ENCODE assay signal across 8 cellular contexts in genomic region chr3:150760431-150761200, GRCh38. TPM values are rescaled to one million over a fixed set of nuclear protein-coding genes. Genes with fewer than 3 reads are reported as not detected.
DNase-seq lines count a peak whose midpoint lies in the region; ATAC-seq and TF ChIP-seq lines count a peak whose summit lies in the region.

No MANE protein-coding gene starts in this region.

- H3K4me1 Mint-ChIP-seq in T-cell = peaks cover 64 to 71% (median 66%) of the 10 kb centered on the region in 3 donors

- TF ChIP-seq POLR2A in sigmoid colon (IDR thresholded peaks at IDR 0.05) (no peak), lower leg skin (IDR thresholded peaks at IDR 0.05) (no peak)

- H3K9me3 ChIP-seq in sigmoid colon = no peaks in the 10 kb centered on the region

- whole genome bisulfite sequencing in sigmoid colon, 2 donors = 22 to 30% methylated on average over 6 of the region's 6 CpGs
- 41 to 49% methylated on average over 6 of the region's 6 CpGs for WGBS in lower leg skin, 2 donors

- H3K9me3 Mint-ChIP-seq in T-cell = no peaks in the 10 kb centered on the region

- H3K27ac Mint-ChIP-seq in T-cell = peak overlapping the region; percentile 95 to 97

- ATAC-seq in GM18867 (IDR thresholded peaks at IDR 0.05; ENCODE audit: unreplicated experiment) (peak; percentile 24), HG02798 (IDR thresholded peaks at IDR 0.05; ENCODE audit: poor library complexity, unreplicated experiment) (peak; percentile 20), T-cell (replicated peaks in 1 of 4) (no peak)

- intact Hi-C loops in sigmoid colon (cut with DNase I) = loop anchor here (5.0 kb wide), 1 partner anchor 507 kb away; no protein-coding TSS in a partner anchor
- intact Hi-C loops in lower leg skin (cut with DNase I; ENCODE audit: low total_unique reads) = no loop called here

- no peak for TF ChIP-seq EP300 in sigmoid colon (IDR thresholded peaks at IDR 0.05)

- H3K27me3 ChIP-seq in sigmoid colon = no peaks in the 10 kb centered on the region

- POLR2A ChIA-PET in T-cell (lab: Charles Lee) = interaction anchor here (0.6 to 2.4 kb wide), 9 partner anchors 7 to 376 kb away, joined by 3 to 16 read pairs (median 3); partner anchors contain the start of genes SELENOT (in 1 of the 2) and SERP1 (in 1 of the 2)

- H3K4me3 Mint-ChIP-seq in T-cell = peak overlapping the region; percentile 92 to 97 (median 92)

- H3K27me3 Mint-ChIP-seq in T-cell = no peaks in the 10 kb centered on the region

- peaks cover 0 to 60% (median 46%) of the 10 kb centered on the region in 4 donors for H3K4me1 ChIP-seq in sigmoid colon

- no peaks in the 10 kb centered on the region for H3K36me3 ChIP-seq in sigmoid colon

- TF ChIP-seq CTCF in sigmoid colon (IDR thresholded peaks at IDR 0.05) (no peak), lower leg skin (IDR thresholded peaks at IDR 0.05) (no peak)

- H3K27ac ChIP-seq in sigmoid colon = peak overlapping the region; percentile 15 to 99 (median 96)

- CTCF ChIA-PET in T-cell (lab: Charles Lee) = interaction anchor here (0.7 to 2.1 kb wide), 5 partner anchors 11 to 952 kb away, joined by 3 to 7 read pairs (median 4); no protein-coding TSS in a partner anchor

- H3K36me3 Mint-ChIP-seq in T-cell = peaks cover 21% of the 10 kb centered on the region

- H3K4me3 ChIP-seq in sigmoid colon (peak overlapping the region; percentile 70 to 90 (median 85)), lower leg skin (ENCODE audit: low read depth, poor library complexity, severe bottlenecking) (no peak overlapping the region)

- peak in 11 of 34 experiments; percentile 6 to 27 (median 20) for DNase-seq in T-cell
- peak; percentile 16 for DNase-seq in epidermal melanocyte (ENCODE audit: insufficient read length, low spot score)
- no peak for DNase-seq in sigmoid colon
- no peak for DNase-seq in HuH-7.5 (ENCODE audit: low spot score)
- no peak for DNase-seq in NCI-H1105 treated with DMSO at 0.1 percent for 48 hours (lab: John Stamatoyannopoulos, UW)
- no peak for DNase-seq in lower leg skin (ENCODE audit: low spot score in 2 of 2)

RNA-seq across cellular contexts. Expression of gene SIAH2, which starts 2.4 kb away (rescaled TPM):
- total RNA-seq in T-cell = 10 to 100 TPM; 24.5 to 40.3 (median 26.4) TPM
- total RNA-seq in sigmoid colon = 10 to 100 TPM; 21.2 to 35.0 (median 24.5) TPM
- polyA plus RNA-seq in sigmoid colon = 10 to 100 TPM; 12.0 to 19.1 (median 15.0) TPM
- 100 to 1,000 TPM in 2 of 4 donors, 10 to 100 TPM in 2; 78.5 to 117 (median 94.6) TPM for total RNA-seq in lower leg skin

RNA-seq across cellular contexts. Expression of gene ERICH6, which starts 56.9 kb away (rescaled TPM):
- under 1 TPM in 3 of 5 donors, not detected in 2; 0.26 to 0.39 (median 0.28) TPM for total RNA-seq in T-cell
- total RNA-seq in sigmoid colon = not detected
- not detected for polyA plus RNA-seq in sigmoid colon
- total RNA-seq in lower leg skin = not detected

Comparison
In these comparisons a context has a peak if more than half of its experiments do, and no peak if none do; other contexts are left out.
1. ATAC-seq: peak in GM18867 (single experiment) and HG02798 (single experiment); none in T-cell (0 of 4).